Comparison of ENCODE assay signal across 1 cellular context in the genomic region with DNA sequence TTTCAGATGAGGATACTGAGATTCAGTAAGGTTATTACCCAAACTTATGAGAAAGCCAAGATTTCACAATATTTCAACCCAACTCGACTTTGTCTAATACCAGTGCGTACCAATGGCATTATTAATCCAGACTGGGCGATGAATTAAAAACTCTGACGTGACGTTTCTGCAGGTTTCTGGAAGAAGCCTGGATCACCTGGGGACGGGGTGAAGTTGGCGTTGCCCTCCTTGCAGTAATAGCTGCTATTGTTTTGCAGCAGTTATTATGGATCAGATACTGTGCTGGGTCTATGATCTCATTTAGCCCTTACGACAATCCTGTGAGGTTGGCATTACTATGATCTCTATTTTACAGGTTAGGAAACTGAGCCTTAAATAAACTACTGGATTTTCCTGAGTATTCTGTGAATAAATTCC.
A peak's percentile ranks its signal among the peaks of the same experiment; 100 is the strongest.
TF ChIP-seq lines count a peak whose summit lies in the region.

No MANE protein-coding gene starts in this region.

TF ChIP-seq in HepG2, 621 proteins besides CTCF, POLR2A, EP300 and RAD21 (continued from another document and continues in another):
- TF ChIP-seq PLSCR1 (CRISPR knock-in tag; IDR thresholded peaks at IDR 0.05; ENCODE audit: borderline replicate concordance) (no peak), PAX8 (CRISPR knock-in tag; IDR thresholded peaks at IDR 0.05; ENCODE audit: borderline replicate concordance) (no peak), ATRX (CRISPR knock-in tag; IDR thresholded peaks at IDR 0.05; ENCODE audit: borderline replicate concordance) (no peak), CBFB (CRISPR knock-in tag; IDR thresholded peaks at IDR 0.05) (0 out of 2 replicates have a peak, but pooled peaks have one; percentile 8), ELK4 (CRISPR knock-in tag; IDR thresholded peaks at IDR 0.05; ENCODE audit: borderline replicate concordance) (no peak), ZNF629 (CRISPR knock-in tag; conservative IDR thresholded peaks at IDR 0.05) (peak; percentile 67), RBAK (CRISPR knock-in tag; IDR thresholded peaks at IDR 0.05) (no peak), THAP7 (CRISPR knock-in tag; IDR thresholded peaks at IDR 0.05) (no peak), ZKSCAN8 (CRISPR knock-in tag; IDR thresholded peaks at IDR 0.05; ENCODE audit: borderline replicate concordance) (0 out of 2 replicates have a peak, but pooled peaks have one; percentile 2), PRPF4 (IDR thresholded peaks at IDR 0.05; ENCODE audit: low read depth, low read length, poor library complexity, severe bottlenecking) (peak; percentile 21), IRF1 (CRISPR knock-in tag; IDR thresholded peaks at IDR 0.05; ENCODE audit: low read depth) (no peak), ZNF709 (CRISPR knock-in tag; IDR thresholded peaks at IDR 0.05) (no peak), BCL6 (CRISPR knock-in tag; IDR thresholded peaks at IDR 0.05) (no peak), STAT5B (CRISPR knock-in tag; IDR thresholded peaks at IDR 0.05) (no peak), RBM39 (IDR thresholded peaks at IDR 0.05; ENCODE audit: low read depth, low read length, poor library complexity, severe bottlenecking) (no peak), NFIB (CRISPR knock-in tag; IDR thresholded peaks at IDR 0.05; ENCODE audit: borderline replicate concordance) (no peak), ZNF253 (CRISPR knock-in tag; IDR thresholded peaks at IDR 0.05; ENCODE audit: borderline replicate concordance) (no peak), ZBTB46 (CRISPR knock-in tag; IDR thresholded peaks at IDR 0.05; ENCODE audit: borderline replicate concordance) (no peak), ZNF160 (CRISPR knock-in tag; IDR thresholded peaks at IDR 0.05) (no peak), SNAI1 (CRISPR knock-in tag; IDR thresholded peaks at IDR 0.05; ENCODE audit: borderline replicate concordance) (no peak), ZNF598 (CRISPR knock-in tag; IDR thresholded peaks at IDR 0.05; ENCODE audit: borderline replicate concordance) (0 out of 2 replicates have a peak, but pooled peaks have one; percentile 6), EEA1 (CRISPR knock-in tag; IDR thresholded peaks at IDR 0.05; ENCODE audit: borderline replicate concordance) (0 out of 2 replicates have a peak, but pooled peaks have one; percentile 1), ZNF672 (CRISPR knock-in tag; IDR thresholded peaks at IDR 0.05) (no peak), NFKBIZ (CRISPR knock-in tag; IDR thresholded peaks at IDR 0.05) (no peak), SP4 (CRISPR knock-in tag; IDR thresholded peaks at IDR 0.05) (peak; percentile 52; the same call in 1 of the 2 replicates), TEAD3 (CRISPR knock-in tag; optimal IDR thresholded peaks at IDR 0.05; ENCODE audit: borderline replicate concordance) (no peak), CEBPB (IDR thresholded peaks at IDR 0.05; ENCODE audit: borderline replicate concordance, low read depth, low read length) (peak; percentile 65), ZSCAN9 (CRISPR knock-in tag; IDR thresholded peaks at IDR 0.05; ENCODE audit: borderline replicate concordance) (no peak), ATF6 (CRISPR knock-in tag; conservative IDR thresholded peaks at IDR 0.05) (no peak), ZNF557 (CRISPR knock-in tag; IDR thresholded peaks at IDR 0.05) (no peak), ZNF232 (CRISPR knock-in tag; IDR thresholded peaks at IDR 0.05; ENCODE audit: borderline replicate concordance) (0 out of 2 replicates have a peak, but pooled peaks have one; percentile 39), MLLT10 (CRISPR knock-in tag; IDR thresholded peaks at IDR 0.05) (no peak), ARNTL (CRISPR knock-in tag; IDR thresholded peaks at IDR 0.05) (no peak), HNRNPK (IDR thresholded peaks at IDR 0.05; ENCODE audit: low read depth, low read length, poor library complexity, severe bottlenecking) (no peak)
- TF ChIP-seq, protein P1, sequence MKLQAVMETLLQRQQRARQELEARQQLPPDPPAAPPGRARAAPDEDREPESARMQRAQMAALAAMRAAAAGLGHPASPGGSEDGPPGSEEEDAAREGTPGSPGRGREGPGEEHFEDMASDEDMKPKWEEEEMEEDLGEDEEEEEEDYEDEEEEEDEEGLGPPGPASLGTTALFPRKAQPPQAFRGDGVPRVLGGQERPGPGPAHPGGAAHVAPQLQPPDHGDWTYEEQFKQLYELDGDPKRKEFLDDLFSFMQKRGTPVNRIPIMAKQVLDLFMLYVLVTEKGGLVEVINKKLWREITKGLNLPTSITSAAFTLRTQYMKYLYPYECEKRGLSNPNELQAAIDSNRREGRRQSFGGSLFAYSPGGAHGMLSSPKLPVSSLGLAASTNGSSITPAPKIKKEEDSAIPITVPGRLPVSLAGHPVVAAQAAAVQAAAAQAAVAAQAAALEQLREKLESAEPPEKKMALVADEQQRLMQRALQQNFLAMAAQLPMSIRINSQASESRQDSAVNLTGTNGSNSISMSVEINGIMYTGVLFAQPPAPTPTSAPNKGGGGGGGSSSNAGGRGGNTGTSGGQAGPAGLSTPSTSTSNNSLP (IDR thresholded peaks at IDR 0.05; ENCODE audit: low read depth, low read length), result no peak
- TF ChIP-seq, protein P2, sequence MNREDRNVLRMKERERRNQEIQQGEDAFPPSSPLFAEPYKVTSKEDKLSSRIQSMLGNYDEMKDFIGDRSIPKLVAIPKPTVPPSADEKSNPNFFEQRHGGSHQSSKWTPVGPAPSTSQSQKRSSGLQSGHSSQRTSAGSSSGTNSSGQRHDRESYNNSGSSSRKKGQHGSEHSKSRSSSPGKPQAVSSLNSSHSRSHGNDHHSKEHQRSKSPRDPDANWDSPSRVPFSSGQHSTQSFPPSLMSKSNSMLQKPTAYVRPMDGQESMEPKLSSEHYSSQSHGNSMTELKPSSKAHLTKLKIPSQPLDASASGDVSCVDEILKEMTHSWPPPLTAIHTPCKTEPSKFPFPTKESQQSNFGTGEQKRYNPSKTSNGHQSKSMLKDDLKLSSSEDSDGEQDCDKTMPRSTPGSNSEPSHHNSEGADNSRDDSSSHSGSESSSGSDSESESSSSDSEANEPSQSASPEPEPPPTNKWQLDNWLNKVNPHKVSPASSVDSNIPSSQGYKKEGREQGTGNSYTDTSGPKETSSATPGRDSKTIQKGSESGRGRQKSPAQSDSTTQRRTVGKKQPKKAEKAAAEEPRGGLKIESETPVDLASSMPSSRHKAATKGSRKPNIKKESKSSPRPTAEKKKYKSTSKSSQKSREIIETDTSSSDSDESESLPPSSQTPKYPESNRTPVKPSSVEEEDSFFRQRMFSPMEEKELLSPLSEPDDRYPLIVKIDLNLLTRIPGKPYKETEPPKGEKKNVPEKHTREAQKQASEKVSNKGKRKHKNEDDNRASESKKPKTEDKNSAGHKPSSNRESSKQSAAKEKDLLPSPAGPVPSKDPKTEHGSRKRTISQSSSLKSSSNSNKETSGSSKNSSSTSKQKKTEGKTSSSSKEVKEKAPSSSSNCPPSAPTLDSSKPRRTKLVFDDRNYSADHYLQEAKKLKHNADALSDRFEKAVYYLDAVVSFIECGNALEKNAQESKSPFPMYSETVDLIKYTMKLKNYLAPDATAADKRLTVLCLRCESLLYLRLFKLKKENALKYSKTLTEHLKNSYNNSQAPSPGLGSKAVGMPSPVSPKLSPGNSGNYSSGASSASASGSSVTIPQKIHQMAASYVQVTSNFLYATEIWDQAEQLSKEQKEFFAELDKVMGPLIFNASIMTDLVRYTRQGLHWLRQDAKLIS (CRISPR knock-in tag; IDR thresholded peaks at IDR 0.05), result no peak
- TF ChIP-seq, protein P3, sequence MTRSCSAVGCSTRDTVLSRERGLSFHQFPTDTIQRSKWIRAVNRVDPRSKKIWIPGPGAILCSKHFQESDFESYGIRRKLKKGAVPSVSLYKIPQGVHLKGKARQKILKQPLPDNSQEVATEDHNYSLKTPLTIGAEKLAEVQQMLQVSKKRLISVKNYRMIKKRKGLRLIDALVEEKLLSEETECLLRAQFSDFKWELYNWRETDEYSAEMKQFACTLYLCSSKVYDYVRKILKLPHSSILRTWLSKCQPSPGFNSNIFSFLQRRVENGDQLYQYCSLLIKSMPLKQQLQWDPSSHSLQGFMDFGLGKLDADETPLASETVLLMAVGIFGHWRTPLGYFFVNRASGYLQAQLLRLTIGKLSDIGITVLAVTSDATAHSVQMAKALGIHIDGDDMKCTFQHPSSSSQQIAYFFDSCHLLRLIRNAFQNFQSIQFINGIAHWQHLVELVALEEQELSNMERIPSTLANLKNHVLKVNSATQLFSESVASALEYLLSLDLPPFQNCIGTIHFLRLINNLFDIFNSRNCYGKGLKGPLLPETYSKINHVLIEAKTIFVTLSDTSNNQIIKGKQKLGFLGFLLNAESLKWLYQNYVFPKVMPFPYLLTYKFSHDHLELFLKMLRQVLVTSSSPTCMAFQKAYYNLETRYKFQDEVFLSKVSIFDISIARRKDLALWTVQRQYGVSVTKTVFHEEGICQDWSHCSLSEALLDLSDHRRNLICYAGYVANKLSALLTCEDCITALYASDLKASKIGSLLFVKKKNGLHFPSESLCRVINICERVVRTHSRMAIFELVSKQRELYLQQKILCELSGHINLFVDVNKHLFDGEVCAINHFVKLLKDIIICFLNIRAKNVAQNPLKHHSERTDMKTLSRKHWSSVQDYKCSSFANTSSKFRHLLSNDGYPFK (CRISPR knock-in tag; IDR thresholded peaks at IDR 0.05; ENCODE audit: borderline replicate concordance), result no peak
- TF ChIP-seq, protein P4, sequence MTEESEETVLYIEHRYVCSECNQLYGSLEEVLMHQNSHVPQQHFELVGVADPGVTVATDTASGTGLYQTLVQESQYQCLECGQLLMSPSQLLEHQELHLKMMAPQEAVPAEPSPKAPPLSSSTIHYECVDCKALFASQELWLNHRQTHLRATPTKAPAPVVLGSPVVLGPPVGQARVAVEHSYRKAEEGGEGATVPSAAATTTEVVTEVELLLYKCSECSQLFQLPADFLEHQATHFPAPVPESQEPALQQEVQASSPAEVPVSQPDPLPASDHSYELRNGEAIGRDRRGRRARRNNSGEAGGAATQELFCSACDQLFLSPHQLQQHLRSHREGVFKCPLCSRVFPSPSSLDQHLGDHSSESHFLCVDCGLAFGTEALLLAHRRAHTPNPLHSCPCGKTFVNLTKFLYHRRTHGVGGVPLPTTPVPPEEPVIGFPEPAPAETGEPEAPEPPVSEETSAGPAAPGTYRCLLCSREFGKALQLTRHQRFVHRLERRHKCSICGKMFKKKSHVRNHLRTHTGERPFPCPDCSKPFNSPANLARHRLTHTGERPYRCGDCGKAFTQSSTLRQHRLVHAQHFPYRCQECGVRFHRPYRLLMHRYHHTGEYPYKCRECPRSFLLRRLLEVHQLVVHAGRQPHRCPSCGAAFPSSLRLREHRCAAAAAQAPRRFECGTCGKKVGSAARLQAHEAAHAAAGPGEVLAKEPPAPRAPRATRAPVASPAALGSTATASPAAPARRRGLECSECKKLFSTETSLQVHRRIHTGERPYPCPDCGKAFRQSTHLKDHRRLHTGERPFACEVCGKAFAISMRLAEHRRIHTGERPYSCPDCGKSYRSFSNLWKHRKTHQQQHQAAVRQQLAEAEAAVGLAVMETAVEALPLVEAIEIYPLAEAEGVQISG (CRISPR knock-in tag; IDR thresholded peaks at IDR 0.05), result no peak
